ENCODE assay signal across 9 cellular contexts in genomic region chr5:148397968-148398595, GRCh38. TPM values are rescaled to one million over a fixed set of nuclear protein-coding genes. Genes with fewer than 3 reads are reported as not detected.
DNase-seq lines count a peak whose midpoint lies in the region; ATAC-seq and TF ChIP-seq lines count a peak whose summit lies in the region.
"Had no signal": no experiment of that assay in that cellular context is flagged by ENCODE, and none has a peak within 500 bp of the region (broad histone marks: within the 10 kb centered on the region; RNA-seq: fewer than 3 reads in every experiment).

No MANE protein-coding gene starts in this region.

- H3K4me3 Mint-ChIP-seq in activated naive CD8-positive, alpha-beta T cell, result no peak overlapping the region

- no peaks in the 10 kb centered on the region for H3K79me2 ChIP-seq in mesendoderm (ENCODE audit: control insufficient read depth, insufficient read depth, low read length)

- H4K8ac ChIP-seq in mesendoderm (ENCODE audit: low read depth, low read length), result no peak overlapping the region

- H2AK5ac ChIP-seq in mesendoderm (ENCODE audit: low read length), result no peak overlapping the region

- peaks cover 11% of the 10 kb centered on the region for H3K36me3 Mint-ChIP-seq in activated naive CD8-positive, alpha-beta T cell

- H3K27me3 ChIP-seq in mesendoderm (ENCODE audit: insufficient read depth, low read length, poor library complexity) (no peaks in the 10 kb centered on the region), BE2C (no peaks in the 10 kb centered on the region)
- H3K27me3 ChIP-seq: vagina had no signal

- H4K5ac ChIP-seq in mesendoderm (ENCODE audit: low read length), result no peak overlapping the region

- peaks cover 1% of the 10 kb centered on the region for H3K79me1 ChIP-seq in mesendoderm (ENCODE audit: low read length)

- H3K23ac ChIP-seq in mesendoderm (ENCODE audit: low read length), result no peak overlapping the region

- H3K27me3 Mint-ChIP-seq in activated naive CD8-positive, alpha-beta T cell, result no peaks in the 10 kb centered on the region

- H2BK15ac ChIP-seq in mesendoderm (replicated peaks; ENCODE audit: low read depth), result no peak overlapping the region

- DNase-seq in DMS53 (lab: John Stamatoyannopoulos, UW), result peak; percentile 37
- peak; percentile 37 to 60 for DNase-seq in Kasumi-1 (lab: John Stamatoyannopoulos, UW)
- peak; percentile 96 for DNase-seq in mesendoderm
- no peak for DNase-seq in BE2C

- no peak overlapping the region for H3K56ac ChIP-seq in mesendoderm (ENCODE audit: low read length)

- no peak overlapping the region for H3K27ac ChIP-seq in mesendoderm (ENCODE audit: low read depth, low read length)
- H3K27ac ChIP-seq: vagina had no signal

- H3K27ac Mint-ChIP-seq in activated naive CD8-positive, alpha-beta T cell, result peak overlapping the region; percentile 22

- no peak overlapping the region for H3K4me3 ChIP-seq in mesendoderm (ENCODE audit: low read length)
- no peak overlapping the region for H3K4me3 ChIP-seq in BE2C (ENCODE audit: low read depth, low read length)
- H3K4me3 ChIP-seq: vagina had no signal

- H3K4me2 ChIP-seq in mesendoderm (ENCODE audit: low read length), result no peak overlapping the region

- no peak overlapping the region for H2BK5ac ChIP-seq in mesendoderm (ENCODE audit: low read length)

- no peaks in the 10 kb centered on the region for H3K9me3 ChIP-seq in BE2C
- H3K9me3 ChIP-seq: vagina had no signal

- H3K18ac ChIP-seq in mesendoderm (ENCODE audit: low read length), result no peak overlapping the region

- no peaks in the 10 kb centered on the region for H3K9me3 Mint-ChIP-seq in activated naive CD8-positive, alpha-beta T cell (ENCODE audit: low read depth)

- H3K4ac ChIP-seq in mesendoderm (ENCODE audit: low read depth, low read length), result no peak overlapping the region

- H3K9ac ChIP-seq in mesendoderm (ENCODE audit: low read length), result no peak overlapping the region

- no CpG with 5 or more reads among the region's 3 CpGs for WGBS in mesendoderm (ENCODE audit: extremely low coverage, insufficient coverage, low lambda C conversion rate)

- H2BK120ac ChIP-seq in mesendoderm (ENCODE audit: low read depth, low read length), result no peak overlapping the region

- ATAC-seq in GM18861 (IDR thresholded peaks at IDR 0.05; ENCODE audit: unreplicated experiment) (no peak), GM19324 (IDR thresholded peaks at IDR 0.05; ENCODE audit: low FRiP score, unreplicated experiment) (no peak), HG03565 (IDR thresholded peaks at IDR 0.05; ENCODE audit: unreplicated experiment) (no peak)

- H3K36me3 ChIP-seq in mesendoderm (ENCODE audit: control insufficient read depth, insufficient read depth, low read length) (no peaks in the 10 kb centered on the region), BE2C (peaks cover 27% of the 10 kb centered on the region)

- TF ChIP-seq CTCF in BE2C (IDR thresholded peaks at IDR 0.05; ENCODE audit: low read depth, low read length), result no peak

- peaks cover 57% of the 10 kb centered on the region for H3K4me1 Mint-ChIP-seq in activated naive CD8-positive, alpha-beta T cell (ENCODE audit: low read depth)

- H3K4me1 ChIP-seq in mesendoderm (ENCODE audit: control insufficient read depth, low read depth, low read length) (no peaks in the 10 kb centered on the region), BE2C (no peaks in the 10 kb centered on the region)

RNA-seq across cellular contexts. Expression of gene FBXO38, which starts 14.3 kb away (rescaled TPM):
- polyA plus RNA-seq in mesendoderm (2013, experiment 1 of 2), result 20.4 TPM
- polyA plus RNA-seq in mesendoderm (2013, experiment 2 of 2), result 20.4 TPM
- polyA plus RNA-seq in BE2C (2012; ENCODE audit: insufficient read depth, insufficient read length, low read depth), result 33.1 TPM
